In the genomic region with DNA sequence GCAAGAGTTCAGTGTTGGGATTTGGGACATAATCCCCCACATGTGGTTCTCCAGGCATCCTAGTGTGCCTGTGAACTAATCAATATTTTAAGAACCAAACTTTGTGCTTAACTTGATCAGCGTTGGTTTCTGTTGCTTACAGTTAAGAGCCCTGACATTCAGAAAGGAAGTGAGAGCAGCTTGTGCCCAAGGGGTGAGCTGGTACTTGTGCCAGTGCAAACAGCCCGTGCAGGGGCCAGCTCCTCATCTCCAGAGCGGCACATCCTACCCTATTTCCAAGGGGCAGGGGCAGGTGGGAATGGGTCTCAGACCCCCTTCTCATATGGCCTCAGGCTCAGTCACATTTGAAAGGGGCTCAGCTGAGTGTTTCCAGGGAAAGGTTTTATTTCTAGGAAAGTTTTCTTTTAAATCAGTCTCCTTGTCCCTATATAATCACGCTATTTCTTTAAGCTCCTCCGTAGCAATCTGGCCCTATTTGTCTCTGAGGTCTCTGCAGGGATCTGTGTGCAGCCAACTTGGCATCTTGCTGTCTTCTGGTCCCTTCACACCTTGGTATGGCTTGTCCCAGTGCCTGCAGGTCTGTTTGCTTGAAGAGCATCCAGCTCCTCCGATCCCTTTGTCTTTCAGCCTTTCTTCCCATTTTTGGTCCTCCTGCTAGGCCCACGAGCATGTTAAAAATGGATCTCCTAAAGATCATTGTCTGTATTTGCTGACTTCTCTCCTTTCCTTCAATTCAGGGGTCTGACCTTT, we compare ENCODE assay signal across 17 cellular contexts.
DNase-seq lines count a peak whose midpoint lies in the region; ATAC-seq and TF ChIP-seq lines count a peak whose summit lies in the region.
"Had no signal": no experiment of that assay in that cellular context is flagged by ENCODE, and none has a peak within 500 bp of the region (broad histone marks: within the 10 kb centered on the region; RNA-seq: fewer than 3 reads in every experiment).

No MANE protein-coding gene starts in this region.

- H3K79me2 ChIP-seq in GM23338 (replicated peaks; ENCODE audit: insufficient read depth), result no peaks in the 10 kb centered on the region

- H4K20me1 ChIP-seq in GM23338 (replicated peaks; ENCODE audit: insufficient read depth), result no peaks in the 10 kb centered on the region

- no peak overlapping the region for H4K91ac ChIP-seq in neuronal stem cell (ENCODE audit: low read depth, low read length, poor library complexity)

- H3K4me2 ChIP-seq in GM23338 (no peak overlapping the region), neuronal stem cell (ENCODE audit: insufficient read depth, low read length, poor library complexity, severe bottlenecking) (no peak overlapping the region)

- H4K8ac ChIP-seq in neuronal stem cell (ENCODE audit: low read depth, low read length), result no peak overlapping the region

- no peak overlapping the region for H3K9ac ChIP-seq in neuronal stem cell (ENCODE audit: low read depth, low read length, poor library complexity)
- H3K9ac ChIP-seq: GM23248 had no signal

- no peak overlapping the region for H2BK15ac ChIP-seq in neuronal stem cell (ENCODE audit: low read length)

- TF ChIP-seq CTCF in GM23338 (conservative IDR thresholded peaks at IDR 0.05; ENCODE audit: low read depth in 2 of 2), result no peak

- no peak overlapping the region for H3K23ac ChIP-seq in neuronal stem cell (ENCODE audit: low read depth, low read length, poor library complexity)

- no CpG with 5 or more reads among the region's 7 CpGs for WGBS in neuronal stem cell (ENCODE audit: extremely low coverage in 2 of 2, insufficient read length in 2 of 2, insufficient replicate concordance in 1 of 2), 2 donors

- H3K27ac ChIP-seq in GM23338 (ENCODE audit: low read depth), result no peak overlapping the region
- no peak overlapping the region for H3K27ac ChIP-seq in neuronal stem cell (replicated peaks; ENCODE audit: low read length)
- no peak overlapping the region for H3K27ac ChIP-seq in SJCRH30
- H3K27ac ChIP-seq: GM23248 had no signal

- peaks cover 50% of the 10 kb centered on the region for H3K4me1 ChIP-seq in GM23338 (ENCODE audit: insufficient read depth)
- H3K4me1 ChIP-seq in neuronal stem cell (ENCODE audit: control insufficient read depth in 2 of 2, insufficient read depth in 1 of 2, low read depth in 1 of 2, low read length in 2 of 2), result peaks cover 17 to 38% of the 10 kb centered on the region in 2 donors
- no peaks in the 10 kb centered on the region for H3K4me1 ChIP-seq in SJCRH30
- H3K4me1 ChIP-seq: BE2C had no signal

- no peaks in the 10 kb centered on the region for H3K9me3 ChIP-seq in neuronal stem cell (replicated peaks in 1 of 2; ENCODE audit: control insufficient read depth in 2 of 2, insufficient read depth in 1 of 2, low read depth in 1 of 2, low read length in 2 of 2)
- H3K9me3 ChIP-seq in SJCRH30 (replicated peaks), result no peaks in the 10 kb centered on the region
- H3K9me3 ChIP-seq: BE2C had no signal

- no peak overlapping the region for H3K4ac ChIP-seq in neuronal stem cell (ENCODE audit: low read length)

- no peaks in the 10 kb centered on the region for H3K27me3 ChIP-seq in GM23338 (ENCODE audit: insufficient read depth)
- no peaks in the 10 kb centered on the region for H3K27me3 ChIP-seq in neuronal stem cell (ENCODE audit: control insufficient read depth in 3 of 3, insufficient read depth in 3 of 3, low read depth in 1 of 3, low read length in 3 of 3)
- no peaks in the 10 kb centered on the region for H3K27me3 ChIP-seq in SJCRH30
- H3K27me3 ChIP-seq: BE2C had no signal

- H3K18ac ChIP-seq in neuronal stem cell (ENCODE audit: low read length), result peak overlapping the region; percentile 74

- no peak for ATAC-seq in GM23338
- no peak for ATAC-seq in HG02973 (IDR thresholded peaks at IDR 0.05; ENCODE audit: unreplicated experiment)

- no peak overlapping the region for H3K4me3 ChIP-seq in GM23338
- no peak overlapping the region for H3K4me3 ChIP-seq in neuronal stem cell (ENCODE audit: low read length in 2 of 2)
- H3K4me3 ChIP-seq in SJCRH30, result no peak overlapping the region
- H3K4me3 ChIP-seq: GM23248 had no signal

- H3K9me3 Mint-ChIP-seq in GM23338, result no peaks in the 10 kb centered on the region

- peaks cover 43% of the 10 kb centered on the region for H3K4me1 Mint-ChIP-seq in GM23338
- H3K4me1 Mint-ChIP-seq: CD4-positive, CD25-positive, alpha-beta regulatory T cell; CD8-positive, alpha-beta memory T cell had no signal

- DNase-seq in G401 (ENCODE audit: low spot score) (peak; percentile 98), GM23338 (ENCODE audit: low spot score) (no peak), cerebellar nuclear complex (lab: John Stamatoyannopoulos, UW) (peak; percentile 76 to 91), neuronal stem cell (ENCODE audit: low spot score) (no peak), SJCRH30 (no peak)
- DNase-seq in activated CD8-positive, alpha-beta memory T cell treated with anti-CD3 and anti-CD28 coated beads, Interleukin-2, amount 50 U/mL, for 4 hours, result no peak
- DNase-seq: ACHN; BE2C; CD4-positive, CD25-positive, alpha-beta regulatory T cell; CD8-positive, alpha-beta memory T cell; COR-L47; DMS53; DND-41; EL; GM23248; HCEC 1CT had no signal

- in situ Hi-C loops in G401 (cut with HindIII; ENCODE audit: low sequenced_read_pairs), result no loop called here

- H3K4me3 Mint-ChIP-seq in GM23338, result no peak overlapping the region
- H3K4me3 Mint-ChIP-seq: CD4-positive, CD25-positive, alpha-beta regulatory T cell; CD8-positive, alpha-beta memory T cell had no signal

- H2BK120ac ChIP-seq in neuronal stem cell (ENCODE audit: low read depth, low read length), result no peak overlapping the region

- H3K14ac ChIP-seq in neuronal stem cell (ENCODE audit: low read length), result peak overlapping the region; percentile 86

- H3K36me3 Mint-ChIP-seq in GM23338 (ENCODE audit: low read depth), result 0 out of 3 replicates have a peak, but pooled peaks cover under 1% of the 10 kb centered on the region
- H3K36me3 Mint-ChIP-seq: CD4-positive, CD25-positive, alpha-beta regulatory T cell; CD8-positive, alpha-beta memory T cell had no signal

- peak overlapping the region; percentile 37 for H2AK5ac ChIP-seq in neuronal stem cell (ENCODE audit: low read depth, low read length)

- no peaks in the 10 kb centered on the region; the same call in 1 of the 2 replicates for H3F3A ChIP-seq in GM23338 (replicated peaks; ENCODE audit: low read depth)

- peaks cover 6% of the 10 kb centered on the region for H3K27me3 Mint-ChIP-seq in GM23338 (ENCODE audit: insufficient read depth, low read depth, poor library complexity)

- H3K36me3 ChIP-seq in GM23338 (ENCODE audit: insufficient read depth), result no peaks in the 10 kb centered on the region
- H3K36me3 ChIP-seq in neuronal stem cell (replicated peaks in 1 of 2; ENCODE audit: control insufficient read depth in 2 of 2, insufficient read depth in 2 of 2, low read length in 2 of 2), result no peaks in the 10 kb centered on the region
- no peaks in the 10 kb centered on the region for H3K36me3 ChIP-seq in SJCRH30
- H3K36me3 ChIP-seq: BE2C had no signal

- H2AFZ ChIP-seq in GM23338, result peak overlapping the region; percentile 61; the same call in 1 of the 2 replicates
- H2AFZ ChIP-seq in neuronal stem cell (ENCODE audit: low read length), result peak overlapping the region; percentile 82
- H2AFZ ChIP-seq: GM23248 had no signal

- no peak overlapping the region for H2BK5ac ChIP-seq in neuronal stem cell (ENCODE audit: low read length)

- no peak overlapping the region for H3K27ac Mint-ChIP-seq in GM23338
- H3K27ac Mint-ChIP-seq: CD4-positive, CD25-positive, alpha-beta regulatory T cell; CD8-positive, alpha-beta memory T cell had no signal

- no peaks in the 10 kb centered on the region for H3K79me1 ChIP-seq in neuronal stem cell (ENCODE audit: low read depth, low read length)

- no peak overlapping the region for H2BK12ac ChIP-seq in neuronal stem cell (ENCODE audit: low read length)

- H3K9me2 ChIP-seq in GM23338 (ENCODE audit: insufficient read depth), result no peaks in the 10 kb centered on the region; the same call in 1 of the 2 replicates

TF ChIP-seq in GM23338, 12 proteins besides CTCF, POLR2A, EP300 and RAD21:
- TF ChIP-seq, protein P1, sequence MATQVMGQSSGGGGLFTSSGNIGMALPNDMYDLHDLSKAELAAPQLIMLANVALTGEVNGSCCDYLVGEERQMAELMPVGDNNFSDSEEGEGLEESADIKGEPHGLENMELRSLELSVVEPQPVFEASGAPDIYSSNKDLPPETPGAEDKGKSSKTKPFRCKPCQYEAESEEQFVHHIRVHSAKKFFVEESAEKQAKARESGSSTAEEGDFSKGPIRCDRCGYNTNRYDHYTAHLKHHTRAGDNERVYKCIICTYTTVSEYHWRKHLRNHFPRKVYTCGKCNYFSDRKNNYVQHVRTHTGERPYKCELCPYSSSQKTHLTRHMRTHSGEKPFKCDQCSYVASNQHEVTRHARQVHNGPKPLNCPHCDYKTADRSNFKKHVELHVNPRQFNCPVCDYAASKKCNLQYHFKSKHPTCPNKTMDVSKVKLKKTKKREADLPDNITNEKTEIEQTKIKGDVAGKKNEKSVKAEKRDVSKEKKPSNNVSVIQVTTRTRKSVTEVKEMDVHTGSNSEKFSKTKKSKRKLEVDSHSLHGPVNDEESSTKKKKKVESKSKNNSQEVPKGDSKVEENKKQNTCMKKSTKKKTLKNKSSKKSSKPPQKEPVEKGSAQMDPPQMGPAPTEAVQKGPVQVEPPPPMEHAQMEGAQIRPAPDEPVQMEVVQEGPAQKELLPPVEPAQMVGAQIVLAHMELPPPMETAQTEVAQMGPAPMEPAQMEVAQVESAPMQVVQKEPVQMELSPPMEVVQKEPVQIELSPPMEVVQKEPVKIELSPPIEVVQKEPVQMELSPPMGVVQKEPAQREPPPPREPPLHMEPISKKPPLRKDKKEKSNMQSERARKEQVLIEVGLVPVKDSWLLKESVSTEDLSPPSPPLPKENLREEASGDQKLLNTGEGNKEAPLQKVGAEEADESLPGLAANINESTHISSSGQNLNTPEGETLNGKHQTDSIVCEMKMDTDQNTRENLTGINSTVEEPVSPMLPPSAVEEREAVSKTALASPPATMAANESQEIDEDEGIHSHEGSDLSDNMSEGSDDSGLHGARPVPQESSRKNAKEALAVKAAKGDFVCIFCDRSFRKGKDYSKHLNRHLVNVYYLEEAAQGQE (IDR thresholded peaks at IDR 0.05; ENCODE audit: unreplicated experiment), result no peak
- no peak for TF ChIP-seq STAT1 (IDR thresholded peaks at IDR 0.05; ENCODE audit: unreplicated experiment)
- no peak for TF ChIP-seq EZH2phosphoT487 (IDR thresholded peaks at IDR 0.05; ENCODE audit: unreplicated experiment)
- TF ChIP-seq ZNF114 (CRISPR knock-in tag; IDR thresholded peaks at IDR 0.05), result no peak
- no peak for TF ChIP-seq NANOG (IDR thresholded peaks at IDR 0.05; ENCODE audit: borderline replicate concordance)

Comparison
In these comparisons a context has a peak if more than half of its experiments do, and no peak if none do; other contexts are left out.
1. DNase-seq: peak in G401 (single experiment) and cerebellar nuclear complex (2 of 2); none in GM23338 (single experiment), neuronal stem cell (single experiment), SJCRH30 (0 of 2) and activated CD8-positive, alpha-beta memory T cell treated with anti-CD3 and anti-CD28 coated beads, Interleukin-2, amount 50 U/mL, for 4 hours (single experiment).